Comparison of ENCODE assay signal across 1 cellular context in genomic region chr12:55812088-55812487, GRCh38.
TF ChIP-seq lines count a peak whose summit lies in the region.

No MANE protein-coding gene starts in this region.

TF ChIP-seq in WTC11, 78 proteins besides CTCF, POLR2A, EP300 and RAD21 (continued from another document):
- TF ChIP-seq, protein P1, sequence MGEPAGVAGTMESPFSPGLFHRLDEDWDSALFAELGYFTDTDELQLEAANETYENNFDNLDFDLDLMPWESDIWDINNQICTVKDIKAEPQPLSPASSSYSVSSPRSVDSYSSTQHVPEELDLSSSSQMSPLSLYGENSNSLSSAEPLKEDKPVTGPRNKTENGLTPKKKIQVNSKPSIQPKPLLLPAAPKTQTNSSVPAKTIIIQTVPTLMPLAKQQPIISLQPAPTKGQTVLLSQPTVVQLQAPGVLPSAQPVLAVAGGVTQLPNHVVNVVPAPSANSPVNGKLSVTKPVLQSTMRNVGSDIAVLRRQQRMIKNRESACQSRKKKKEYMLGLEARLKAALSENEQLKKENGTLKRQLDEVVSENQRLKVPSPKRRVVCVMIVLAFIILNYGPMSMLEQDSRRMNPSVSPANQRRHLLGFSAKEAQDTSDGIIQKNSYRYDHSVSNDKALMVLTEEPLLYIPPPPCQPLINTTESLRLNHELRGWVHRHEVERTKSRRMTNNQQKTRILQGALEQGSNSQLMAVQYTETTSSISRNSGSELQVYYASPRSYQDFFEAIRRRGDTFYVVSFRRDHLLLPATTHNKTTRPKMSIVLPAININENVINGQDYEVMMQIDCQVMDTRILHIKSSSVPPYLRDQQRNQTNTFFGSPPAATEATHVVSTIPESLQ (CRISPR knock-in tag; IDR thresholded peaks at IDR 0.05): no peak
- TF ChIP-seq ZMAT4 (CRISPR knock-in tag; IDR thresholded peaks at IDR 0.05) (no peak), PRRX2 (CRISPR knock-in tag; IDR thresholded peaks at IDR 0.05) (no peak), ZNF317 (CRISPR knock-in tag; IDR thresholded peaks at IDR 0.05; ENCODE audit: borderline replicate concordance, low read depth) (no peak), GABPB1 (CRISPR knock-in tag; IDR thresholded peaks at IDR 0.05) (no peak), PREB (CRISPR knock-in tag; IDR thresholded peaks at IDR 0.05; ENCODE audit: borderline replicate concordance) (no peak)
TF ChIP-seq in WTC11: peak in this region for 0.
